27 cellular contexts compared by ENCODE assay signal in genomic region chr11:111361082-111361801, GRCh38. TPM values are rescaled to one million over a fixed set of nuclear protein-coding genes. Genes with fewer than 3 reads are reported as not detected.
DNase-seq lines count a peak whose midpoint lies in the region; ATAC-seq and TF ChIP-seq lines count a peak whose summit lies in the region.
"Had no signal": no experiment of that assay in that cellular context is flagged by ENCODE, and none has a peak within 500 bp of the region (broad histone marks: within the 10 kb centered on the region; RNA-seq: fewer than 3 reads in every experiment).

No MANE protein-coding gene starts in this region.

- no peak for ATAC-seq in HG02981 (IDR thresholded peaks at IDR 0.05; ENCODE audit: unreplicated experiment)
- ATAC-seq in HG02884 (IDR thresholded peaks at IDR 0.05; ENCODE audit: unreplicated experiment) = no peak
- ATAC-seq: naive thymus-derived CD4-positive, alpha-beta T cell; sciatic nerve had no signal

- no TSS peak for BruUV-seq in Calu3 (replicated peaks; lab: Mats Ljungman, UMichigan)

- H3K9me3 Mint-ChIP-seq in Calu3 (ENCODE audit: low read depth, unreplicated experiment) (no peaks in the 10 kb centered on the region), IgD-negative memory B cell (no peaks in the 10 kb centered on the region)
- no peaks in the 10 kb centered on the region for H3K9me3 Mint-ChIP-seq in activated T-helper 1 cell treated with anti-CD3 and anti-CD28 coated beads, Interleukin-12 subunit alpha, Interleukin-12 subunit beta, Interleukin-2, Interleukin-4 antibody, amounts not matched to agents 30 ng/mL and 10 ng/mL and 1 ng/mL, durations not matched to agents 14 hours and 24 hours and 36 hours
- H3K9me3 Mint-ChIP-seq: CD4-positive, CD25-positive, alpha-beta regulatory T cell; naive thymus-derived CD4-positive, alpha-beta T cell; T-helper 1 cell treated with Interleukin-12 subunit alpha and Interleukin-12 subunit beta and Interleukin-4 antibody, amounts not matched to agents 30 μg/mL and 1 μg/mL, for 36 hours had no signal

- H3K27ac Mint-ChIP-seq in Calu3 (ENCODE audit: unreplicated experiment) = peak overlapping the region; percentile 19
- peak overlapping the region; percentile 70 to 93 (median 85) for H3K27ac Mint-ChIP-seq in IgD-negative memory B cell
- H3K27ac Mint-ChIP-seq in activated T-helper 1 cell treated with anti-CD3 and anti-CD28 coated beads, Interleukin-12 subunit alpha, Interleukin-12 subunit beta, Interleukin-2, Interleukin-4 antibody, amounts not matched to agents 30 ng/mL and 10 ng/mL and 1 ng/mL, durations not matched to agents 14 hours and 24 hours and 36 hours = peak overlapping the region; percentile 45
- H3K27ac Mint-ChIP-seq: naive thymus-derived CD4-positive, alpha-beta T cell; T-helper 1 cell treated with Interleukin-12 subunit alpha and Interleukin-12 subunit beta and Interleukin-4 antibody, amounts not matched to agents 30 μg/mL and 1 μg/mL, for 36 hours had no signal

- no peak for TF ChIP-seq CTCF in Calu3 (IDR thresholded peaks at IDR 0.05; ENCODE audit: unreplicated experiment)

- H3K27me3 ChIP-seq in mucosa of stomach (ENCODE audit: control insufficient read depth, insufficient read depth, low read length) = no peaks in the 10 kb centered on the region
- H3K27me3 ChIP-seq: brain microvascular endothelial cell, uterus had no signal

- H3K4me3 ChIP-seq in mucosa of stomach (ENCODE audit: low read length) = no peak overlapping the region
- H3K4me3 ChIP-seq: uterus had no signal

- peak overlapping the region; percentile 23 for H3K9ac ChIP-seq in mucosa of stomach (ENCODE audit: low read length)

- intact Hi-C loops in Calu3 (cut with micrococcal nuclease; ENCODE audit: unreplicated experiment) = loop anchor here (2.0 to 10.0 kb wide), 2 partner anchors 54 to 58 kb away; no protein-coding TSS in a partner anchor
- intact Hi-C loops in activated T-helper 1 cell treated with anti-CD3 and anti-CD28 coated beads, Interleukin-12 subunit alpha, Interleukin-12 subunit beta, Interleukin-2, Interleukin-4 antibody, amounts not matched to agents 30 ng/mL and 10 ng/mL and 1 ng/mL, durations not matched to agents 14 hours and 24 hours and 36 hours (cut with micrococcal nuclease) = no loop called here

- no peak overlapping the region for H3K4me3 Mint-ChIP-seq in Calu3 (ENCODE audit: low read depth, unreplicated experiment)
- peak overlapping the region in 2 of 4 donors; percentile 15 to 72 for H3K4me3 Mint-ChIP-seq in IgD-negative memory B cell
- H3K4me3 Mint-ChIP-seq in activated T-helper 1 cell treated with anti-CD3 and anti-CD28 coated beads, Interleukin-12 subunit alpha, Interleukin-12 subunit beta, Interleukin-2, Interleukin-4 antibody, amounts not matched to agents 30 ng/mL and 10 ng/mL and 1 ng/mL, durations not matched to agents 14 hours and 24 hours and 36 hours = no peak overlapping the region
- H3K4me3 Mint-ChIP-seq: CD4-positive, CD25-positive, alpha-beta regulatory T cell; naive thymus-derived CD4-positive, alpha-beta T cell; T-helper 1 cell treated with Interleukin-12 subunit alpha and Interleukin-12 subunit beta and Interleukin-4 antibody, amounts not matched to agents 30 μg/mL and 1 μg/mL, for 36 hours had no signal

- peaks cover 89% of the 10 kb centered on the region for H3K4me1 ChIP-seq in mucosa of stomach (ENCODE audit: control insufficient read depth, insufficient read depth, low read length)
- H3K4me1 ChIP-seq: uterus had no signal

- CTCF ChIA-PET in Calu3 (lab: Charles Lee) = interaction anchor here (0.6 kb wide), 1 partner anchor 1881 kb away, joined by 3 read pairs; no protein-coding TSS in a partner anchor

- DNase-seq in Calu3 = no peak
- no peak for DNase-seq in activated T-helper 1 cell treated with anti-CD3 and anti-CD28 coated beads, Interleukin-12 subunit alpha, Interleukin-12 subunit beta, Interleukin-2, Interleukin-4 antibody, amounts not matched to agents 30 ng/mL and 10 ng/mL and 1 ng/mL, durations not matched to agents 14 hours and 24 hours and 36 hours (ENCODE audit: low spot score)
- DNase-seq in stimulated activated CD4-positive, alpha-beta T cell treated with anti-CD3 and anti-CD28 coated beads, Interleukin-4, amount 100 ng/mL, for 1 hour = no peak
- no peak for DNase-seq in stimulated activated CD4-positive, alpha-beta T cell treated with anti-CD3 and anti-CD28 coated beads, Interleukin-15, amount 100 ng/mL, for 24 hours
- DNase-seq: activated CD8-positive, alpha-beta memory T cell treated with anti-CD3 and anti-CD28 coated beads for 24 hours; brain microvascular endothelial cell; CD4-positive, CD25-positive, alpha-beta regulatory T cell; cortex of kidney; DMS79; hypothalamus; KG1; naive thymus-derived CD4-positive, alpha-beta T cell; NCI-H1105; NCI-H524; SHP77 treated with DMSO at 0.1 percent for 48 hours; uterus had no signal

- H3K4me1 Mint-ChIP-seq in Calu3 (ENCODE audit: low read depth, unreplicated experiment) (peaks cover 28% of the 10 kb centered on the region), IgD-negative memory B cell (peaks cover 41 to 58% (median 56%) of the 10 kb centered on the region in 3 donors)
- peaks cover 37% of the 10 kb centered on the region for H3K4me1 Mint-ChIP-seq in activated T-helper 1 cell treated with anti-CD3 and anti-CD28 coated beads, Interleukin-12 subunit alpha, Interleukin-12 subunit beta, Interleukin-2, Interleukin-4 antibody, amounts not matched to agents 30 ng/mL and 10 ng/mL and 1 ng/mL, durations not matched to agents 14 hours and 24 hours and 36 hours (ENCODE audit: low read depth)

- H3K36me3 Mint-ChIP-seq in Calu3 (ENCODE audit: insufficient read depth, unreplicated experiment) = peaks cover 11% of the 10 kb centered on the region
- H3K36me3 Mint-ChIP-seq in IgD-negative memory B cell = peaks cover 10% of the 10 kb centered on the region
- peaks cover 41% of the 10 kb centered on the region for H3K36me3 Mint-ChIP-seq in activated T-helper 1 cell treated with anti-CD3 and anti-CD28 coated beads, Interleukin-12 subunit alpha, Interleukin-12 subunit beta, Interleukin-2, Interleukin-4 antibody, amounts not matched to agents 30 ng/mL and 10 ng/mL and 1 ng/mL, durations not matched to agents 14 hours and 24 hours and 36 hours (ENCODE audit: low read depth)
- H3K36me3 Mint-ChIP-seq: CD4-positive, CD25-positive, alpha-beta regulatory T cell had no signal

- H3K27me3 Mint-ChIP-seq in Calu3 (ENCODE audit: unreplicated experiment) (no peaks in the 10 kb centered on the region), IgD-negative memory B cell (no peaks in the 10 kb centered on the region)
- no peaks in the 10 kb centered on the region for H3K27me3 Mint-ChIP-seq in activated T-helper 1 cell treated with anti-CD3 and anti-CD28 coated beads, Interleukin-12 subunit alpha, Interleukin-12 subunit beta, Interleukin-2, Interleukin-4 antibody, amounts not matched to agents 30 ng/mL and 10 ng/mL and 1 ng/mL, durations not matched to agents 14 hours and 24 hours and 36 hours (ENCODE audit: insufficient read depth)
- H3K27me3 Mint-ChIP-seq: CD4-positive, CD25-positive, alpha-beta regulatory T cell; naive thymus-derived CD4-positive, alpha-beta T cell had no signal

- no peaks in the 10 kb centered on the region for H3K36me3 ChIP-seq in mucosa of stomach (ENCODE audit: control insufficient read depth, insufficient read depth, low read length)
- H3K36me3 ChIP-seq: brain microvascular endothelial cell, uterus had no signal

- no peaks in the 10 kb centered on the region for H3K9me3 ChIP-seq in mucosa of stomach (ENCODE audit: control insufficient read depth, low read length)
- H3K9me3 ChIP-seq: uterus had no signal

RNA-seq across cellular contexts. Expression of gene POU2AF1, which starts 17.8 kb away (rescaled TPM):
- total RNA-seq in Calu3 (2022) = not detected in 2 replicates
- polyA plus RNA-seq in IgD-negative memory B cell = 194 TPM
- total RNA-seq in activated T-helper 1 cell treated with anti-CD3 and anti-CD28 coated beads, Interleukin-12 subunit alpha, Interleukin-12 subunit beta, Interleukin-2, Interleukin-4 antibody, amounts not matched to agents 30 ng/mL and 10 ng/mL and 1 ng/mL, durations not matched to agents 14 hours and 24 hours and 36 hours = 80.7 and 81.0 TPM in 2 replicates
- total RNA-seq: fibroblast of villous mesenchyme, lung microvascular endothelial cell, osteocyte had no signal
- polyA plus RNA-seq: AG04450, keratinocyte had no signal

Comparison
In these comparisons a context has a peak if more than half of its experiments do, and no peak if none do; other contexts are left out.
1. H3K27ac Mint-ChIP-seq: peak in every context shown above with its lines; median percentile 85 in IgD-negative memory B cell; 45 in activated T-helper 1 cell treated with anti-CD3 and anti-CD28 coated beads, Interleukin-12 subunit alpha, Interleukin-12 subunit beta, Interleukin-2, Interleukin-4 antibody, amounts not matched to agents 30 ng/mL and 10 ng/mL and 1 ng/mL, durations not matched to agents 14 hours and 24 hours and 36 hours; 19 in Calu3.
2. RNA of gene POU2AF1, which starts 17.8 kb away (total RNA-seq): 80.7 to 81.0 TPM in activated T-helper 1 cell treated with anti-CD3 and anti-CD28 coated beads, Interleukin-12 subunit alpha, Interleukin-12 subunit beta, Interleukin-2, Interleukin-4 antibody, amounts not matched to agents 30 ng/mL and 10 ng/mL and 1 ng/mL, durations not matched to agents 14 hours and 24 hours and 36 hours; not detected in Calu3; every median in the first group is over 10 times any median in the second.